8 cellular contexts compared by ENCODE assay signal in the genomic region with DNA sequence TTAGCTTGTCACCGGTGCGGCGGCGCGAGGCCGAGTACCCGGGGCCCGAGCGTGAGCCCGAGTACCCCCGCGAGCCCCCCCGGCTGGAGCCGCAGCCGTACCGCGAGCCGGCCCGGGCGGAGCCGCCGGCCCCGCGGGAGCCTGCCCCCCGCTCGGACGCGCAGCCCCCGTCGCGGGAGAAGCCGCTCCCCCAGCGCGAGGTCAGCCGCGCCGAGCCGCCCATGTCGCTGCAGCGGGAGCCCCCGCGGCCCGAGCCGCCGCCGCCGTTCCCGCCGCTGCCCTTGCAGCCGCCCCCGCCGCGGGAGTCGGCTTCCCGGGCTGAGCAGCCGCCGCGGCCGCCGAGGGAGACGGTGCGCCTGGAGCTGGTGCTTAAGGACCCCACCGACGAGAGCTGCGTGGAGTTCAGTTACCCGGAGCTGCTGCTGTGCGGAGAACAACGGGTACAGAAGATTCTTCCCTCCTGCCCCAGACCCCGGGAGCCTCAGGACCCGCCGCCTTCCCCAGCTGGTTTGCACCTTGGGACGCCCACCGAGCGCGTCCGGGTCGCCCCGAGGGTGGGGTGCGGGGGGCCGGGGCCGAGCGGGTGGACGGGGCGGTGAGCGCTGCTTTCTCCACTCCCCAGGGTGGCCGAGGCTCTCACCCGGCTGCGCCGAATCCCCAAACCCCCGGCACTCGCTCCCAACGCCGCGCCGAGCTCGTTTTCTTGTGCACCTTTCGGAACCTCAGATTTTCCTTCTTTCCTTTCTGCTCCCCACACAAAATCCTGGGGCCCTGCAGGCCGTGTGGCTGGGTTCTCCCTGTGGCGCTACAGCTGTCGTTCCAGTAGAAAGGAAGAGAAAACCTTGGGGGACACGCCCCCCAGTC. TPM values are rescaled to one million over a fixed set of nuclear protein-coding genes. Genes with fewer than 3 reads are reported as not detected.
DNase-seq lines count a peak whose midpoint lies in the region; ATAC-seq and TF ChIP-seq lines count a peak whose summit lies in the region.

No MANE protein-coding gene starts in this region.

- DNase-seq in NCI-H345 (lab: John Stamatoyannopoulos, UW) (peak; percentile 36), NCI-H345 treated with DMSO at 0.1 percent for 48 hours (lab: John Stamatoyannopoulos, UW; ENCODE audit: unreplicated experiment) (no peak), HFFc6 (peak; percentile 32), NCI-H146 (lab: John Stamatoyannopoulos, UW) (peak; percentile 65), activated T-cell treated with anti-CD3 and anti-CD28 coated beads for 48 hours (ENCODE audit: low read depth) (peak; percentile 12), esophagus muscularis mucosa (ENCODE audit: extremely low spot score) (no peak), transverse colon (peak; percentile 24)
- DNase-seq in natural killer cell treated with Interleukin-12 subunit alpha and Interleukin-12 subunit beta and Interleukin-15 and Interleukin-18, amount 100 ng/mL, for 72 hours (ENCODE audit: low spot score): no peak

- peaks cover 42% of the 10 kb centered on the region for H3K4me1 Mint-ChIP-seq in HFFc6 (ENCODE audit: low read depth)
- peaks cover 19 to 22% of the 10 kb centered on the region in 2 donors for H3K4me1 Mint-ChIP-seq in natural killer cell treated with Interleukin-12 subunit alpha and Interleukin-12 subunit beta and Interleukin-15 and Interleukin-18, amount 100 ng/mL, for 72 hours (ENCODE audit: low read depth in 2 of 2)

- peak overlapping the region; percentile 96 to 99 (median 98) for H3K4me3 ChIP-seq in esophagus muscularis mucosa
- peak overlapping the region; percentile 57 to 100 (median 92) for H3K4me3 ChIP-seq in transverse colon

- TF ChIP-seq POLR2A in esophagus muscularis mucosa (IDR thresholded peaks at IDR 0.05; ENCODE audit: low read depth): no peak
- TF ChIP-seq POLR2A in transverse colon (IDR thresholded peaks at IDR 0.05): no peak

- TF ChIP-seq CTCF in HFFc6 (IDR thresholded peaks at IDR 0.05) (no peak), esophagus muscularis mucosa (IDR thresholded peaks at IDR 0.05) (no peak), transverse colon (IDR thresholded peaks at IDR 0.05) (no peak)

- peak; percentile 53 to 65 for ATAC-seq in natural killer cell treated with Interleukin-12 subunit alpha and Interleukin-12 subunit beta and Interleukin-15 and Interleukin-18, amount 100 ng/mL, for 72 hours

- intact Hi-C loops in esophagus muscularis mucosa (cut with DNase I): no loop called here
- intact Hi-C loops in transverse colon (cut with DNase I; ENCODE audit: low total_unique reads): no loop called here

- peaks cover 5% of the 10 kb centered on the region for H3K36me3 Mint-ChIP-seq in HFFc6 (ENCODE audit: low read depth)
- peaks cover 4% of the 10 kb centered on the region for H3K36me3 Mint-ChIP-seq in natural killer cell treated with Interleukin-12 subunit alpha and Interleukin-12 subunit beta and Interleukin-15 and Interleukin-18, amount 100 ng/mL, for 72 hours

- peak overlapping the region; percentile 94 for H3K27ac Mint-ChIP-seq in HFFc6
- H3K27ac Mint-ChIP-seq in natural killer cell treated with Interleukin-12 subunit alpha and Interleukin-12 subunit beta and Interleukin-15 and Interleukin-18, amount 100 ng/mL, for 72 hours: peak overlapping the region; percentile 96 to 97

- H3K27me3 Mint-ChIP-seq in HFFc6 (ENCODE audit: insufficient read depth): peaks cover 1% of the 10 kb centered on the region; the same call in 1 of the 2 replicates
- peaks cover 2 to 18% of the 10 kb centered on the region in 2 donors for H3K27me3 Mint-ChIP-seq in natural killer cell treated with Interleukin-12 subunit alpha and Interleukin-12 subunit beta and Interleukin-15 and Interleukin-18, amount 100 ng/mL, for 72 hours

- in situ Hi-C loops in transverse colon (cut with MboI; ENCODE audit: low pct_ligation_motif_present in 1 of 4, low pct_unique_long_range_greater_than_20kb in 1 of 4, low sequenced_read_pairs in 3 of 4): no loop called here

- H3K27ac ChIP-seq in esophagus muscularis mucosa (replicated peaks in 1 of 4): peak overlapping the region; percentile 93 to 98 (median 97)
- peak overlapping the region; percentile 90 to 99 (median 95) for H3K27ac ChIP-seq in transverse colon

- H3K4me1 ChIP-seq in esophagus muscularis mucosa (peaks cover 10 to 40% (median 36%) of the 10 kb centered on the region in 4 donors), transverse colon (peaks cover 3 to 33% (median 20%) of the 10 kb centered on the region in 4 donors)

- TF ChIP-seq EP300 in esophagus muscularis mucosa (IDR thresholded peaks at IDR 0.05) (no peak), transverse colon (IDR thresholded peaks at IDR 0.05; ENCODE audit: low read depth) (no peak)

- H3K9me3 ChIP-seq in esophagus muscularis mucosa (no peaks in the 10 kb centered on the region), transverse colon (no peaks in the 10 kb centered on the region)

- no peaks in the 10 kb centered on the region for H3K9me3 Mint-ChIP-seq in HFFc6
- H3K9me3 Mint-ChIP-seq in natural killer cell treated with Interleukin-12 subunit alpha and Interleukin-12 subunit beta and Interleukin-15 and Interleukin-18, amount 100 ng/mL, for 72 hours: no peaks in the 10 kb centered on the region

- H3K36me3 ChIP-seq in esophagus muscularis mucosa: no peaks in the 10 kb centered on the region
- H3K36me3 ChIP-seq in transverse colon: no peaks in the 10 kb centered on the region

- WGBS in esophagus muscularis mucosa: 1% methylated on average over 21 of the region's 101 CpGs
- 0% methylated on average over 1 to 46 of the region's 101 CpGs for WGBS in transverse colon (ENCODE audit: low coverage in 1 of 2), 2 donors

- H3K27me3 ChIP-seq in esophagus muscularis mucosa (no peaks in the 10 kb centered on the region), transverse colon (no peaks in the 10 kb centered on the region)

- peak overlapping the region; percentile 99 for H3K4me3 Mint-ChIP-seq in HFFc6
- H3K4me3 Mint-ChIP-seq in natural killer cell treated with Interleukin-12 subunit alpha and Interleukin-12 subunit beta and Interleukin-15 and Interleukin-18, amount 100 ng/mL, for 72 hours: peak overlapping the region; percentile 100

RNA-seq across cellular contexts. Expression of a gene that starts 0.7 kb away (rescaled TPM):
- total RNA-seq in HFFc6 (2021; fragmentation: NEBNext Ultra II Directional; extraction: Animal tissue kit (Norgen Biotek cat#: 25700)): 10 to 100 TPM in 1 of 6 experiments, 1 to 10 TPM in 5; 7.7 to 10.1 (median 9.3) TPM
- total RNA-seq in esophagus muscularis mucosa (10 to 100 TPM in 3 of 4 donors, 1 to 10 TPM in 1; 8.9 to 15.0 (median 10.8) TPM), transverse colon (10 to 100 TPM in 3 of 4 donors, 1 to 10 TPM in 1; 9.7 to 22.1 (median 13.9) TPM)
- 10 to 100 TPM; 14.7 to 17.9 TPM for total RNA-seq in natural killer cell treated with Interleukin-12 subunit alpha and Interleukin-12 subunit beta and Interleukin-15 and Interleukin-18, amount 100 ng/mL, for 72 hours

Comparison
In these comparisons a context has a peak if more than half of its experiments do, and no peak if none do; other contexts are left out.
1. DNase-seq: peak in NCI-H345 (single experiment), HFFc6 (single experiment), NCI-H146 (single experiment), activated T-cell treated with anti-CD3 and anti-CD28 coated beads for 48 hours (single experiment) and transverse colon (single experiment); none in NCI-H345 treated with DMSO at 0.1 percent for 48 hours (single experiment), esophagus muscularis mucosa (single experiment) and natural killer cell treated with Interleukin-12 subunit alpha and Interleukin-12 subunit beta and Interleukin-15 and Interleukin-18, amount 100 ng/mL, for 72 hours (single experiment).